In the genomic region with DNA sequence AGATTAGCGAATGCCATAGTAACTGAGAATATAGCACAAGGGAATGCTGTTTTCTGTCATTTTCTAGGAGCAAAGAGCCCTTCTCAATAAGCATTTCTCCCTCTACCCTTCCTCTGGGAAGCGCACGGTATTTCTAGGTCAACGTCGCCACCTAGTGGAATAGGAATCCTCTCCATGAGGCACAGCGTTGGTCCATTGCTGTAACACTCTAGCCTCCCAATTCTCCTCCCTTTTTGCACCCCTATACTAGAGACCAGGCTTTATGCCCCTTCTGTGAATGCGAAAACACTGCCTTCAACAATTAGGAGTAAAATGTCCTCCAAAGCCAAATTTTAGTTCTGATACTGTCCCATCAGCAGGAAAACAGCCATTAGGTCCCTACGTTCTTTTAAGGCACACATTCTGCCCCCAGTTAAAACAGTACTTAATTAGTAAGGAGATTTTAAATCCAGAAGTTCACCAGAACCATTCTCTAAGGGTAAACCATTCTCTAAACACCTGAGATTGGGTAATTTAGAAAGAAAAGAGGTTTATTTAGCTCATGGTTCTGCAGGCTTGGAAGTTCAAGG, we compare ENCODE assay signal across 10 cellular contexts. TPM values are rescaled to one million over a fixed set of nuclear protein-coding genes. Genes with fewer than 3 reads are reported as not detected.
DNase-seq lines count a peak whose midpoint lies in the region; ATAC-seq and FAIRE-seq lines count a peak whose summit lies in the region.
"Had no signal": no experiment of that assay in that cellular context is flagged by ENCODE, and none has a peak within 500 bp of the region (broad histone marks: within the 10 kb centered on the region; RNA-seq: fewer than 3 reads in every experiment).

No MANE protein-coding gene starts in this region.

- no peak overlapping the region for H2AFZ ChIP-seq in trophoblast cell (ENCODE audit: insufficient read depth, low read length, poor library complexity)

- H3K4me2 ChIP-seq in trophoblast cell (ENCODE audit: low read length): no peak overlapping the region

- intact Hi-C loops in head of caudate nucleus (cut with DNase I): no loop called here

- H3K4me1 ChIP-seq in NT2/D1 (ENCODE audit: insufficient read depth, insufficient read length): no peaks in the 10 kb centered on the region
- H3K4me1 ChIP-seq in trophoblast cell (ENCODE audit: control insufficient read depth in 1 of 2, insufficient read depth in 2 of 2, low read length in 2 of 2): no peaks in the 10 kb centered on the region

- peak; percentile 92 for FAIRE-seq in GM19239 (lab: Jason Lieb, UNC)

- no peak overlapping the region for H3K23ac ChIP-seq in trophoblast cell (ENCODE audit: low read length)

- peaks cover 3% of the 10 kb centered on the region for H3K36me3 ChIP-seq in NT2/D1 (ENCODE audit: insufficient read depth, insufficient read length, low read length)
- no peaks in the 10 kb centered on the region for H3K36me3 ChIP-seq in trophoblast cell (ENCODE audit: control insufficient read depth in 1 of 2, insufficient read depth in 2 of 2, low read length in 2 of 2)

- H3K27me3 ChIP-seq in NT2/D1 (ENCODE audit: insufficient read depth, insufficient read length) (no peaks in the 10 kb centered on the region), trophoblast cell (ENCODE audit: insufficient read depth, low read length) (no peaks in the 10 kb centered on the region)

- no peak overlapping the region for H2BK12ac ChIP-seq in trophoblast cell (ENCODE audit: low read length)

- DNase-seq in COLO829 (ENCODE audit: low spot score) (peak; percentile 56), GM19239 (ENCODE audit: insufficient read length, low spot score) (peak; percentile 24), HT-29 (ENCODE audit: low spot score) (peak; percentile 91), NT2/D1 (ENCODE audit: low read depth, low spot score) (peak; percentile 59), head of caudate nucleus (peak in 41 of 42 donors; percentile 12 to 88 (median 71)), trophoblast cell (peak; percentile 42 to 81)
- DNase-seq in activated naive CD4-positive, alpha-beta T cell treated with anti-CD3 and anti-CD28 coated beads, Interleukin-2, amount 50 U/mL, for 16 hours: peak; percentile 32

- H2BK120ac ChIP-seq in trophoblast cell (ENCODE audit: insufficient read depth, low read length, poor library complexity): no peak overlapping the region

- H4K12ac ChIP-seq in trophoblast cell (ENCODE audit: low read depth, low read length): no peak overlapping the region

- H3K4ac ChIP-seq in trophoblast cell (ENCODE audit: low read depth, low read length): no peak overlapping the region

- H3K14ac ChIP-seq in trophoblast cell (ENCODE audit: low read length): no peak overlapping the region

- no peaks in the 10 kb centered on the region for H3K79me2 ChIP-seq in trophoblast cell (ENCODE audit: control insufficient read depth, insufficient read depth, low read length, poor library complexity)

- no peak overlapping the region for H3K27ac ChIP-seq in trophoblast cell (ENCODE audit: low read depth, low read length)

- H2AK5ac ChIP-seq in trophoblast cell (ENCODE audit: low read length): no peak overlapping the region

- H3K9ac ChIP-seq in NT2/D1 (ENCODE audit: insufficient read length, low read depth) (no peak overlapping the region), trophoblast cell (ENCODE audit: low read length) (no peak overlapping the region)

- no peak overlapping the region for H4K91ac ChIP-seq in trophoblast cell (ENCODE audit: low read depth, low read length)

- no peak overlapping the region for H4K8ac ChIP-seq in trophoblast cell (ENCODE audit: low read depth, low read length)

- no peak overlapping the region for H3K18ac ChIP-seq in trophoblast cell (ENCODE audit: low read length)

- no peaks in the 10 kb centered on the region for H3K79me1 ChIP-seq in trophoblast cell (ENCODE audit: low read length)

- no CpG with 5 or more reads among the region's 8 CpGs for WGBS in trophoblast cell (ENCODE audit: extremely low coverage, insufficient coverage, insufficient read length)

- H3K9me3 ChIP-seq in NT2/D1 (ENCODE audit: insufficient read depth, low read length) (peaks cover 17% of the 10 kb centered on the region; the same call in 1 of the 2 replicates), trophoblast cell (ENCODE audit: insufficient read depth, low read depth, low read length) (peaks cover 2% of the 10 kb centered on the region)

- no peak overlapping the region for H2BK5ac ChIP-seq in trophoblast cell (ENCODE audit: low read depth, low read length, poor library complexity)

- H3K4me3 ChIP-seq in NT2/D1 (ENCODE audit: insufficient read length, low read depth) (no peak overlapping the region), trophoblast cell (ENCODE audit: low read depth, low read length) (no peak overlapping the region)

- ATAC-seq in HG02759 (IDR thresholded peaks at IDR 0.05; ENCODE audit: unreplicated experiment): no peak

RNA-seq across cellular contexts. Expression of gene HYLS1, which starts 12.8 kb away (rescaled TPM):
- 6.9 and 7.2 TPM in 2 replicates for total RNA-seq in HT-29 (2014; rRNA removed; shearing (Covaris generic))
- polyA plus RNA-seq in trophoblast cell (2013): 3.7 TPM in 2 replicates

RNA-seq across cellular contexts. Expression of gene PUS3, which starts 28.4 kb away (rescaled TPM):
- total RNA-seq in HT-29 (2014; rRNA removed; shearing (Covaris generic)): 7.6 and 9.6 TPM in 2 replicates
- 22.2 and 24.9 TPM in 2 replicates for polyA plus RNA-seq in trophoblast cell (2013)

RNA-seq across cellular contexts. Expression of gene DDX25, which starts 29.7 kb away (rescaled TPM):
- total RNA-seq in HT-29 (2014; rRNA removed; shearing (Covaris generic)): not detected in 2 replicates
- polyA plus RNA-seq in trophoblast cell (2013): 0.47 and 0.89 TPM in 2 replicates
- total RNA-seq: subcutaneous adipose tissue had no signal

RNA-seq across cellular contexts. Expression of gene PATE4, which starts 41.5 kb away (rescaled TPM):
- total RNA-seq in HT-29 (2014; rRNA removed; shearing (Covaris generic)): not detected in 2 replicates
- not detected in 2 replicates for polyA plus RNA-seq in trophoblast cell (2013)
- total RNA-seq: activated CD8-positive, alpha-beta memory T cell treated with anti-CD3 and anti-CD28 coated beads for 36 hours; subcutaneous adipose tissue had no signal

Comparison
In these comparisons a context has a peak if more than half of its experiments do, and no peak if none do; other contexts are left out.
1. DNase-seq: peak in every context shown above with its lines; median percentile 91 in HT-29; 71 in head of caudate nucleus; 62 in trophoblast cell; 59 in NT2/D1; 56 in COLO829; 32 in activated naive CD4-positive, alpha-beta T cell treated with anti-CD3 and anti-CD28 coated beads, Interleukin-2, amount 50 U/mL, for 16 hours; 24 in GM19239.